In the genomic region with DNA sequence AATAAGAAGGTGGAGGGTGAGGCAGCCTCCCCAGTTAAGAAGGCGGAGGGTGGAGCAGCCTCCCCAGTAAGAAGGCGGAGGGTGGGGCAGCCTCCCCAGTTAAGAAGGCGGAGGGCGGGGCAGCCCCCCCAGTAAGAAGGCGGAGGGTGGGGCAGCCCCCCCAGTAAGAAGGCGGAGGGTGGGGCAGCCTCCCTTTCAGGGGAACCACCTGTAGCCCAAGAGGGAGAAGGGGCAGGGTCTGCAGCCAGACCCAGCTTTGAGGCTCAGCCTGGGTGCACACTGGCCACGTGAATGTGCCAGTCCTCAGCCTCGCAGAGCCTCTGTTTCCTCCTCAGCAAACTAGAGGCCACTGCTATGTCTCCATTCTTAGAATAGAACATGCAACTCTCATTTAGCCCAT, we compare ENCODE assay signal across 1 cellular context.
TF ChIP-seq lines count a peak whose summit lies in the region.

No MANE protein-coding gene starts in this region.

TF ChIP-seq in H1, 55 proteins besides CTCF, POLR2A, EP300 and RAD21:
- TF ChIP-seq TBP (IDR thresholded peaks at IDR 0.05; ENCODE audit: low read depth, low read length) (no peak), JUN (IDR thresholded peaks at IDR 0.05; ENCODE audit: low read depth, low read length) (no peak), NANOG (IDR thresholded peaks at IDR 0.05; ENCODE audit: insufficient read depth, low read depth, low read length, poor library complexity, severe bottlenecking) (no peak), POU5F1 (IDR thresholded peaks at IDR 0.05; ENCODE audit: low read depth, low read length) (no peak), BCL11A (IDR thresholded peaks at IDR 0.05; ENCODE audit: low read depth in 2 of 2, low read length in 2 of 2) (no peak), TEAD4 (IDR thresholded peaks at IDR 0.05; ENCODE audit: low read depth, low read length) (no peak), HDAC2 (IDR thresholded peaks at IDR 0.05; ENCODE audit: borderline replicate concordance in 1 of 2, low read depth in 2 of 2, low read length in 2 of 2) (no peak), SP4 (IDR thresholded peaks at IDR 0.05; ENCODE audit: low read length) (no peak), NRF1 (IDR thresholded peaks at IDR 0.05; ENCODE audit: low read depth, low read length) (no peak), SP1 (IDR thresholded peaks at IDR 0.05; ENCODE audit: low read depth, low read length) (no peak), TAF1 (IDR thresholded peaks at IDR 0.05; ENCODE audit: low read depth, low read length) (no peak), ZNF274 (IDR thresholded peaks at IDR 0.05; ENCODE audit: borderline replicate concordance, extremely low read depth, low read length) (no peak), FOSL1 (IDR thresholded peaks at IDR 0.05; ENCODE audit: insufficient read depth, low read depth, low read length) (no peak), JUND (IDR thresholded peaks at IDR 0.05; ENCODE audit: low read length) (no peak), EGR1 (IDR thresholded peaks at IDR 0.05; ENCODE audit: borderline replicate concordance, low read depth, low read length) (no peak), KDM4A (IDR thresholded peaks at IDR 0.05; ENCODE audit: low read depth, low read length, severe bottlenecking) (no peak), KDM5A (IDR thresholded peaks at IDR 0.05; ENCODE audit: low read length) (no peak), SIRT6 (IDR thresholded peaks at IDR 0.05; ENCODE audit: low read length) (no peak)
- TF ChIP-seq, protein P1, sequence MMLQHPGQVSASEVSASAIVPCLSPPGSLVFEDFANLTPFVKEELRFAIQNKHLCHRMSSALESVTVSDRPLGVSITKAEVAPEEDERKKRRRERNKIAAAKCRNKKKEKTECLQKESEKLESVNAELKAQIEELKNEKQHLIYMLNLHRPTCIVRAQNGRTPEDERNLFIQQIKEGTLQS (IDR thresholded peaks at IDR 0.05; ENCODE audit: insufficient read depth, low read depth, low read length): no peak
- TF ChIP-seq, protein P2, sequence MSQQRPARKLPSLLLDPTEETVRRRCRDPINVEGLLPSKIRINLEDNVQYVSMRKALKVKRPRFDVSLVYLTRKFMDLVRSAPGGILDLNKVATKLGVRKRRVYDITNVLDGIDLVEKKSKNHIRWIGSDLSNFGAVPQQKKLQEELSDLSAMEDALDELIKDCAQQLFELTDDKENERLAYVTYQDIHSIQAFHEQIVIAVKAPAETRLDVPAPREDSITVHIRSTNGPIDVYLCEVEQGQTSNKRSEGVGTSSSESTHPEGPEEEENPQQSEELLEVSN (IDR thresholded peaks at IDR 0.05): no peak
